ENCODE assay signal across 20 cellular contexts in the genomic region with DNA sequence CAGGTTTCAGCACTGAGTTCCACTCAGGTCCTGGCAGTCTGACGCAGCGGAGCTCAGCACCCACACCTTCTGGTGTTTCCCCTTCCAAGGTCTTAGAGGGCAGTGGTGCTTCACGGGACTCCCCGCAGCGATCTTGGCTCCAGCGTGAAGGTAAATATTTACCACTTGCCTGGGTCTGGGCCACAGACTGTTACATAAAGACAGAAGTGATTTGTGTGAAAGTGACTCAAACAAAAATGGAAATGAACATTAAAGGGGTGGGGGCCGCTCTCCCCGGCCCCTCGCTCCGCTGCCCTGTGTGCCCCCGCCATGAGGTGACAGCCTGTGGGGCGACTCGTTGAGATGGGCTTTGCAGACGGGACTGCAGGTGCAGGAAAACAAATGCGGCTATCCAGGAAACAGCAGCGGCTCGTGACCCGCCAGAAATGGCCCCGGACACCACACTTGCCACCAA. TPM values are rescaled to one million over a fixed set of nuclear protein-coding genes. Genes with fewer than 3 reads are reported as not detected.
DNase-seq lines count a peak whose midpoint lies in the region; ATAC-seq, FAIRE-seq and TF ChIP-seq lines count a peak whose summit lies in the region.
"Had no signal": no experiment of that assay in that cellular context is flagged by ENCODE, and none has a peak within 500 bp of the region (broad histone marks: within the 10 kb centered on the region; RNA-seq: fewer than 3 reads in every experiment).

No MANE protein-coding gene starts in this region.

- no peak overlapping the region for H3K9ac ChIP-seq in GM12878 (ENCODE audit: control insufficient read depth, insufficient read depth, low read length)

- no peak for TF ChIP-seq CTCF in GM12878 (IDR thresholded peaks at IDR 0.05 in 2 of 3, conservative IDR thresholded peaks at IDR 0.05 in 1 of 3; ENCODE audit: control insufficient read depth in 2 of 3, extremely low read depth in 1 of 3, insufficient read depth in 1 of 3, low read depth in 3 of 3, low read length in 3 of 3)
- TF ChIP-seq CTCF in PC-9 (conservative IDR thresholded peaks at IDR 0.05), result no peak

- H3K79me2 ChIP-seq in GM12878 (ENCODE audit: control insufficient read depth, insufficient read depth, low read length), result no peaks in the 10 kb centered on the region
- no peaks in the 10 kb centered on the region for H3K79me2 ChIP-seq in PC-9 (ENCODE audit: low read depth)

- H3K4me3 ChIP-seq in GM12878 (no peak overlapping the region), H7 (ENCODE audit: insufficient read depth, low read depth, low read length) (no peak overlapping the region), PC-9 (no peak overlapping the region)
- H3K4me3 ChIP-seq: esophagus muscularis mucosa, heart right ventricle had no signal

- H3K4me1 ChIP-seq in GM12878 (ENCODE audit: control insufficient read depth, insufficient read depth, low read length) (no peaks in the 10 kb centered on the region), PC-9 (replicated peaks; ENCODE audit: insufficient read depth) (no peaks in the 10 kb centered on the region)
- H3K4me1 ChIP-seq: esophagus muscularis mucosa had no signal

- BruUV-seq in GM12878 (replicated peaks; lab: Mats Ljungman, UMichigan), result no TSS peak
- BruUV-seq in PC-9 (replicated peaks; lab: Mats Ljungman, UMichigan), result no TSS peak

- no peaks in the 10 kb centered on the region for H3K9me2 ChIP-seq in PC-9 (ENCODE audit: insufficient read depth)

- ATAC-seq in GM12878 (peak; percentile 58), HG03095 (IDR thresholded peaks at IDR 0.05; ENCODE audit: unreplicated experiment) (no peak)
- ATAC-seq: heart right ventricle had no signal

- POLR2A ChIA-PET in GM12878 (lab: Charles Lee) (no interaction called here), PC-9 (lab: Charles Lee; ENCODE audit: unreplicated experiment) (no interaction called here)

- no peaks in the 10 kb centered on the region for H3F3A ChIP-seq in PC-9 (ENCODE audit: insufficient read depth, low read depth)

- no peaks in the 10 kb centered on the region for H3K9me3 ChIP-seq in GM12878 (replicated peaks; ENCODE audit: control insufficient read depth, insufficient read depth, low read length)
- H3K9me3 ChIP-seq in PC-9 (ENCODE audit: insufficient read depth, low read depth), result no peaks in the 10 kb centered on the region
- H3K9me3 ChIP-seq: esophagus muscularis mucosa had no signal

- no peak overlapping the region for H3K4me2 ChIP-seq in GM12878 (ENCODE audit: control insufficient read depth, insufficient read depth)
- no peak overlapping the region for H3K4me2 ChIP-seq in PC-9

- H4K20me1 ChIP-seq in GM12878 (ENCODE audit: control insufficient read depth, insufficient read depth), result no peaks in the 10 kb centered on the region
- no peaks in the 10 kb centered on the region for H4K20me1 ChIP-seq in PC-9 (ENCODE audit: insufficient read depth)

- RAD21 ChIA-PET in GM12878 (lab: Charles Lee; ENCODE audit: unreplicated experiment), result no interaction called here

- H3K27ac ChIP-seq in GM12878 (ENCODE audit: control insufficient read depth, insufficient read depth) (no peak overlapping the region), PC-9 (no peak overlapping the region)
- H3K27ac ChIP-seq: 22Rv1, esophagus muscularis mucosa, heart right ventricle had no signal

- no peak overlapping the region for H2AFZ ChIP-seq in GM12878 (ENCODE audit: control insufficient read depth, low read depth, low read length)
- H2AFZ ChIP-seq in PC-9, result no peak overlapping the region

- WGBS in GM12878 (ENCODE audit: insufficient coverage, insufficient replicate concordance, low lambda C conversion rate, missing lambda C conversion rate), result 81% methylated on average over 19 of the region's 19 CpGs

- H3K36me3 ChIP-seq in GM12878 (ENCODE audit: control insufficient read depth in 2 of 2, insufficient read depth in 2 of 2, low read length in 1 of 2) (no peaks in the 10 kb centered on the region; a peak in 1 of 4 replicates), H7 (replicated peaks; ENCODE audit: control insufficient read depth, insufficient read depth, low read length) (no peaks in the 10 kb centered on the region), PC-9 (ENCODE audit: low read depth) (no peaks in the 10 kb centered on the region)

- SMC1A ChIA-PET in GM12878 (lab: Charles Lee; ENCODE audit: uncharacterized antibody, unreplicated experiment), result no interaction called here

- TF ChIP-seq RAD21 in GM12878 (IDR thresholded peaks at IDR 0.05; ENCODE audit: insufficient read depth, low read depth, low read length), result no peak

- no peak for FAIRE-seq in GM12878 (lab: Jason Lieb, UNC)
- FAIRE-seq: G401.6, HTR-8/SVneo had no signal

- H3K27me3 ChIP-seq in GM12878 (replicated peaks in 1 of 2; ENCODE audit: control insufficient read depth in 2 of 2, insufficient read depth in 2 of 2, low read length in 1 of 2), result no peaks in the 10 kb centered on the region
- no peaks in the 10 kb centered on the region for H3K27me3 ChIP-seq in H7 (ENCODE audit: control insufficient read depth, insufficient read depth, low read length)
- H3K27me3 ChIP-seq in PC-9 (ENCODE audit: insufficient read depth, low read depth), result no peaks in the 10 kb centered on the region
- H3K27me3 ChIP-seq: esophagus muscularis mucosa, heart right ventricle had no signal

- in situ Hi-C loops in GM12878 (cut with MboI), result no loop called here

- TF ChIP-seq POLR2A in GM12878 (IDR thresholded peaks at IDR 0.05; ENCODE audit: low read depth, low read length), result no peak

- TF ChIP-seq EP300 in GM12878 (IDR thresholded peaks at IDR 0.05; ENCODE audit: borderline replicate concordance in 1 of 2, control insufficient read depth in 1 of 2, low read depth in 2 of 2, low read length in 2 of 2), result no peak

- DNase-seq in DMS53 (lab: John Stamatoyannopoulos, UW), result peak; percentile 50
- no peak for DNase-seq in DMS53 treated with DMSO at 0.1 percent for 48 hours (lab: John Stamatoyannopoulos, UW; ENCODE audit: unreplicated experiment)
- DNase-seq in NCI-H146 treated with DMSO at 0.1 percent for 48 hours (lab: John Stamatoyannopoulos, UW; ENCODE audit: unreplicated experiment), result peak; percentile 69
- DNase-seq in GM12878 (ENCODE audit: low read depth, low spot score), result no peak
- peak; percentile 42 for DNase-seq in renal cortical epithelial cell (ENCODE audit: low read depth)
- DNase-seq in H7, result no peak
- no peak for DNase-seq in PC-9
- DNase-seq: activated naive CD4-positive, alpha-beta T cell treated with anti-CD3 and anti-CD28 coated beads for 36 hours; CD4-positive, alpha-beta T cell; dermis blood vessel endothelial cell; heart right ventricle; islet precursor cell; NCI-H526 treated with DMSO at 0.1 percent for 48 hours; RPMI8226; stimulated activated naive CD8-positive, alpha-beta T cell treated with anti-CD3 and anti-CD28 coated beads, Interleukin-15, amount 100 ng/mL, for 72 hours had no signal

- intact Hi-C loops in GM12878 (cut with micrococcal nuclease; ENCODE audit: unreplicated experiment) (no loop called here), PC-9 (cut with micrococcal nuclease; ENCODE audit: unreplicated experiment) (no loop called here)

- CTCF ChIA-PET in GM12878 (lab: Yijun Ruan, JAX) (interaction anchor here (0.5 kb wide), 1 partner anchor 211 kb away, joined by 5 read pairs; no protein-coding TSS in a partner anchor), PC-9 (lab: Charles Lee) (no interaction called here)

TF ChIP-seq in GM12878, 131 proteins besides CTCF, POLR2A, EP300 and RAD21 (continues in another document):
- TF ChIP-seq BACH1 (IDR thresholded peaks at IDR 0.05; ENCODE audit: borderline replicate concordance) (no peak), DPF2 (IDR thresholded peaks at IDR 0.05) (no peak), MYB (IDR thresholded peaks at IDR 0.05; ENCODE audit: borderline replicate concordance, low read depth, low read length) (no peak), MEF2B (IDR thresholded peaks at IDR 0.05; ENCODE audit: partially characterized antibody, poor library complexity, severe bottlenecking) (no peak), SMARCA5 (IDR thresholded peaks at IDR 0.05) (no peak), MTA3 (IDR thresholded peaks at IDR 0.05; ENCODE audit: borderline replicate concordance, low read length) (no peak), RELA (IDR thresholded peaks at IDR 0.05; ENCODE audit: borderline replicate concordance, partially characterized antibody) (no peak)

RNA-seq across cellular contexts. Expression of gene GGACT, which starts 55.0 kb away (rescaled TPM):
- 2.5 and 3.4 TPM in 2 replicates for total RNA-seq in GM12878 (2013; cell fraction: nucleolus; rRNA removed)
- 3.9 and 4.0 TPM in 2 replicates for total RNA-seq in GM12878 (2014; rRNA removed)
- 3.8 and 4.5 TPM in 2 replicates for total RNA-seq in GM12878 (2014; rRNA removed; fragmentation: Illumina TruSeq; extraction: Trizol)
- total RNA-seq in GM12878 (2021), result 7.6 and 7.7 TPM in 2 replicates
- 6.0 TPM for polyA plus RNA-seq in GM12878 (2011; ENCODE audit: low read depth)
- 1.8 and 2.3 TPM in 2 replicates for polyA plus RNA-seq in GM12878 (2011; rRNA removed)
- 1.1 and 1.6 TPM in 2 replicates for polyA plus RNA-seq in GM12878 (2011; cell fraction: cytosol; rRNA removed)
- 0.89 and 1.5 TPM in 2 replicates for polyA plus RNA-seq in GM12878 (2011; cell fraction: nucleus; rRNA removed)
- polyA plus RNA-seq in GM12878 (2012), result 5.2 and 6.1 TPM in 2 replicates
- polyA plus RNA-seq in GM12878 (2014; fragmentation: Illumina TruSeq; extraction: Trizol), result 3.1 and 4.5 TPM in 2 replicates
- polyA plus RNA-seq in GM12878 (2014; fragmentation: Nextera tagmentation; extraction: Ambion mirVana), result under 1 TPM; 0.61 to 0.93 TPM
- polyA plus RNA-seq in GM12878 (2014; rRNA removed), result 4.6 and 7.6 TPM in 2 replicates
- polyA plus RNA-seq in GM12878 (2016; fragmentation: Nextera tagmentation; extraction: Ambion mirVana), result 1 to 10 TPM; 8.8 TPM
- polyA minus RNA-seq in GM12878 (2011; rRNA and poly(A)+ RNA removed), result 0.31 and 0.95 TPM in 2 replicates
- polyA minus RNA-seq in GM12878 (2011; cell fraction: cytosol; rRNA and poly(A)+ RNA removed), result 1.4 TPM in 1 of 2 replicates, not detected in the other
- polyA minus RNA-seq in GM12878 (2011; cell fraction: nucleus; rRNA and poly(A)+ RNA removed), result 0.38 and 0.48 TPM in 2 replicates
- total RNA-seq in renal cortical epithelial cell, result 6.1 and 7.8 TPM in 2 replicates
- 1.4 and 3.0 TPM in 2 replicates for total RNA-seq in H7 (2014; rRNA removed; shearing (Covaris generic))
- total RNA-seq in PC-9 (2021), result 4.9 and 5.3 TPM in 2 replicates

Comparison
In these comparisons a context has a peak if more than half of its experiments do, and no peak if none do; other contexts are left out.
1. DNase-seq: peak in DMS53 (single experiment), NCI-H146 treated with DMSO at 0.1 percent for 48 hours (single experiment) and renal cortical epithelial cell (single experiment); none in DMS53 treated with DMSO at 0.1 percent for 48 hours (single experiment), GM12878 (single experiment), H7 (single experiment) and PC-9 (0 of 2).